8 cellular contexts compared by ENCODE assay signal in genomic region chr3:172622916-172623700, GRCh38.
DNase-seq lines count a peak whose midpoint lies in the region; ATAC-seq and TF ChIP-seq lines count a peak whose summit lies in the region.

No MANE protein-coding gene starts in this region.

- TF ChIP-seq CTCF in choroid plexus epithelial cell (conservative IDR thresholded peaks at IDR 0.05; ENCODE audit: low read depth, low read length) (peak; percentile 77), lung (IDR thresholded peaks at IDR 0.05; ENCODE audit: control extremely low read depth, extremely low read depth) (peak; percentile 29), type B pancreatic cell (conservative IDR thresholded peaks at IDR 0.05) (peak; percentile 82)

- H3K9me3 Mint-ChIP-seq in type B pancreatic cell = no peaks in the 10 kb centered on the region

- no peak overlapping the region for H3K27ac Mint-ChIP-seq in type B pancreatic cell

- no peak for ATAC-seq in lung (ENCODE audit: insufficient read depth, low FRiP score)
- ATAC-seq in HG03378 (IDR thresholded peaks at IDR 0.05; ENCODE audit: unreplicated experiment) = no peak
- no peak for ATAC-seq in GM21717 (IDR thresholded peaks at IDR 0.05; ENCODE audit: unreplicated experiment)

- peak; percentile 43 for DNase-seq in D341Med (ENCODE audit: low spot score)
- peak; percentile 35 for DNase-seq in HPDE6-E6E7 (ENCODE audit: extremely low spot score)
- peak; percentile 77 for DNase-seq in SW480 (ENCODE audit: low spot score)
- peak; percentile 72 for DNase-seq in choroid plexus epithelial cell (ENCODE audit: low read depth)
- no peak for DNase-seq in lung (ENCODE audit: low spot score)
- no peak for DNase-seq in type B pancreatic cell (ENCODE audit: extremely low spot score, unreplicated experiment)

- H3K4me1 Mint-ChIP-seq in type B pancreatic cell (ENCODE audit: unreplicated experiment) = no peaks in the 10 kb centered on the region

- peaks cover 0 to 2% of the 10 kb centered on the region in 2 donors for H3K9me3 ChIP-seq in lung (ENCODE audit: control insufficient read depth in 2 of 2, insufficient read depth in 1 of 2, low read length in 1 of 2)

- no peaks in the 10 kb centered on the region for H3K36me3 Mint-ChIP-seq in type B pancreatic cell

- no peak overlapping the region for H3K27ac ChIP-seq in lung (ENCODE audit: low read depth in 1 of 2, low read length in 1 of 2)

- no peak overlapping the region for H3K4me3 ChIP-seq in choroid plexus epithelial cell (ENCODE audit: low read depth, low read length)
- H3K4me3 ChIP-seq in lung = no peak overlapping the region

- no peak overlapping the region for H3K4me3 Mint-ChIP-seq in type B pancreatic cell

- WGBS in lung, 2 donors = 32% methylated on average over 10 of the region's 10 CpGs

- no peaks in the 10 kb centered on the region for H3K36me3 ChIP-seq in lung (ENCODE audit: control insufficient read depth in 2 of 2, insufficient read depth in 2 of 2, low read length in 2 of 2)

- no peaks in the 10 kb centered on the region for H3K27me3 Mint-ChIP-seq in type B pancreatic cell

- peaks cover 0 to 5% of the 10 kb centered on the region in 2 donors for H3K4me1 ChIP-seq in lung (ENCODE audit: control insufficient read depth in 2 of 2, insufficient read depth in 2 of 2, low read length in 2 of 2)

- no peaks in the 10 kb centered on the region for H3K27me3 ChIP-seq in lung (ENCODE audit: control insufficient read depth, insufficient read depth)

Comparison
In these comparisons a context has a peak if more than half of its experiments do, and no peak if none do; other contexts are left out.
1. DNase-seq: peak in D341Med (single experiment), HPDE6-E6E7 (single experiment), SW480 (single experiment) and choroid plexus epithelial cell (single experiment); none in lung (single experiment) and type B pancreatic cell (single experiment).
2. CTCF ChIP-seq: peak in every context shown above with its lines; median percentile 82 in type B pancreatic cell; 77 in choroid plexus epithelial cell; 29 in lung.